In genomic region chr3:148255981-148256969, GRCh38 we compare ENCODE assay signal across 20 cellular contexts.
"Had no signal": no experiment of that assay in that cellular context is flagged by ENCODE, and none has a peak within 500 bp of the region (broad histone marks: within the 10 kb centered on the region; RNA-seq: fewer than 3 reads in every experiment).

No MANE protein-coding gene starts in this region.

- DNase-seq: activated CD4-positive, alpha-beta T cell treated with anti-CD3 and anti-CD28 coated beads, Interleukin-2, amount 50 U/mL, for 1 hour; activated naive CD4-positive, alpha-beta T cell; activated T-cell treated with anti-CD3 and anti-CD28 coated beads, Interleukin-2, amount 50 U/mL, for 1 hour; adrenal gland; central memory CD4-positive, alpha-beta T cell; dermis blood vessel endothelial cell; effector CD8-positive, alpha-beta T cell; foreskin melanocyte; hippocampal formation; left ventricle myocardium superior; naive B cell; posterior cingulate gyrus; sigmoid colon; stimulated activated CD4-positive, alpha-beta T cell treated with anti-CD3 and anti-CD28 coated beads, Interleukin-4, amount 100 ng/mL, for 1 hour; stimulated activated naive CD8-positive, alpha-beta T cell treated with anti-CD3 and anti-CD28 coated beads, Interleukin-15, Interleukin-2, amounts not matched to agents 100 U/mL and 50 U/mL, for 24 hours; upper lobe of left lung had no signal

- H3K4me1 Mint-ChIP-seq: activated T-helper 17 cell treated with anti-CD3 and anti-CD28 coated beads, Interleukin-2, amount 50 U/mL, for 72 hours; memory B cell; naive B cell had no signal

- H3K27ac ChIP-seq: adrenal gland, ascending aorta, sigmoid colon, upper lobe of left lung had no signal

- H3K4me1 ChIP-seq: adrenal gland, ascending aorta, sigmoid colon, upper lobe of left lung had no signal

- H3K4me3 Mint-ChIP-seq: activated naive CD8-positive, alpha-beta T cell; activated T-helper 17 cell treated with anti-CD3 and anti-CD28 coated beads, Interleukin-2, amount 50 U/mL, for 72 hours; memory B cell; naive B cell had no signal

- H3K36me3 ChIP-seq: adrenal gland, ascending aorta, sigmoid colon, upper lobe of left lung had no signal

- H3K27ac Mint-ChIP-seq: activated naive CD8-positive, alpha-beta T cell; activated T-helper 17 cell treated with anti-CD3 and anti-CD28 coated beads, Interleukin-2, amount 50 U/mL, for 72 hours; memory B cell; naive B cell had no signal

- ATAC-seq: activated T-helper 17 cell treated with anti-CD3 and anti-CD28 coated beads, Interleukin-2, amount 50 U/mL, for 72 hours; left ventricle myocardium superior; stimulated activated naive CD8-positive, alpha-beta T cell treated with anti-CD3 and anti-CD28 coated beads, Interleukin-15, Interleukin-2, amounts not matched to agents 100 U/mL and 50 U/mL, for 24 hours had no signal

- H3K4me3 ChIP-seq: adrenal gland, ascending aorta, sigmoid colon, upper lobe of left lung had no signal

- H3K27me3 Mint-ChIP-seq: activated naive CD8-positive, alpha-beta T cell; activated T-helper 17 cell treated with anti-CD3 and anti-CD28 coated beads, Interleukin-2, amount 50 U/mL, for 72 hours; naive B cell had no signal

- H3K27me3 ChIP-seq: adrenal gland, ascending aorta, sigmoid colon, upper lobe of left lung had no signal

- H3K36me3 Mint-ChIP-seq: activated naive CD8-positive, alpha-beta T cell; memory B cell; naive B cell had no signal

- H3K9me3 ChIP-seq: adrenal gland, ascending aorta, sigmoid colon, upper lobe of left lung had no signal
